In the genomic region with DNA sequence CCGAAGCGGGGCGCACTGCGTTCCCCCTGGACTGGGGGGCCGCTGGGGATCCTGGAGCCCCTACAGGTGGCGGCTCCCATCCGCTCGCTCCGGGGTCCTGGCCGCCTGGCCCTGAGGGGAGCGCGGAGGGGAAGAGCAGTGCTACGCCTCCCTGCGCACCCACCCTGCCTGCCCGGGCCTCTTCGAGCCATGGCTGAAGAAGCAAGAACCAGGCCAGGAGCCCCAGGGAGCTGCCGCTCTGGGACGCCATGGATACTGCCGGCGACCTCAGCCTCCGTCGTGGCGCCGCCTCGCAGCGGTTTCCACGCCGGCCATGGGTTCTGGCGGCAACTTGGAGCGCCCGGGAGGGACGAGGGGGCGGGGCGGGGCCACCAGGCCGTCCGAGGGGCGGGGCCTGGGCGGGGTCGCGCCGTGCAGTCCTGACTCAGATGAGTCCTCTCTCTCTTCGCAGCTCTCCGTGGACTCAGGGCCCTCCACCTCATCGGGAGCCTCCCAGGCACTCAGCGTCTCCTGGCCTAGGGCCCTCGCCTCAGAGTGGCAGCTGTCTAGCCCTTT, we compare ENCODE assay signal across 8 cellular contexts. TPM values are rescaled to one million over a fixed set of nuclear protein-coding genes. Genes with fewer than 3 reads are reported as not detected.
DNase-seq lines count a peak whose midpoint lies in the region; ATAC-seq and TF ChIP-seq lines count a peak whose summit lies in the region.

No MANE protein-coding gene starts in this region.

- H3K4me3 ChIP-seq in dorsolateral prefrontal cortex = peak overlapping the region in 53 of 59 donors; percentile 1 to 60 (median 35)

- peak; percentile 75 for DNase-seq in AG08395 (ENCODE audit: low spot score)
- peak; percentile 12 for DNase-seq in HS-27A (ENCODE audit: low read depth)
- peak; percentile 68 for DNase-seq in activated CD4-positive, alpha-beta T cell treated with anti-CD3 and anti-CD28 coated beads, Interleukin-2, amount 50 U/mL, for 1 hour
- DNase-seq in dorsolateral prefrontal cortex = peak in 1 of 10 donors; percentile 33
- peak; percentile 15 to 35 for DNase-seq in lung microvascular endothelial cell (ENCODE audit: low read depth in 2 of 2)
- peak; percentile 46 to 54 for DNase-seq in stimulated activated CD8-positive, alpha-beta memory T cell treated with anti-CD3 and anti-CD28 coated beads, Interleukin-15, amount 100 ng/mL, for 4 hours (ENCODE audit: low read depth in 2 of 2)
- DNase-seq in A172 (ENCODE audit: low spot score) = no peak

- ATAC-seq in GM19395 (IDR thresholded peaks at IDR 0.05; ENCODE audit: unreplicated experiment) = no peak

- peaks cover 0 to 37% (median 12%) of the 10 kb centered on the region in 45 donors for H3K27me3 ChIP-seq in dorsolateral prefrontal cortex

- TF ChIP-seq CTCF in dorsolateral prefrontal cortex (IDR thresholded peaks at IDR 0.05 in 54 of 56, conservative IDR thresholded peaks at IDR 0.05 in 2 of 56; ENCODE audit: low read depth in 1 of 56, partially characterized antibody in 56 of 56) = no peak

- H3K27ac ChIP-seq in dorsolateral prefrontal cortex = no peak overlapping the region

- intact Hi-C loops in dorsolateral prefrontal cortex (cut with DNase I) = no loop called here

RNA-seq across cellular contexts. Expression of gene MYL3, which starts 50.9 kb away (rescaled TPM):
- 10 to 100 TPM in 3 of 120 experiments, 1 to 10 TPM in 117; 1.2 to 13.0 (median 4.9) TPM for total RNA-seq in dorsolateral prefrontal cortex
- total RNA-seq in lung microvascular endothelial cell = not detected in 2 replicates
- 0.57 and 1.3 TPM in 2 replicates for total RNA-seq in A172 (2014; rRNA removed; shearing (Covaris generic))
